Comparison of ENCODE assay signal across 2 cellular contexts in genomic region chr11:62556872-62557631, GRCh38.
TF ChIP-seq lines count a peak whose summit lies in the region.

No MANE protein-coding gene starts in this region.

TF ChIP-seq in HEK293, 187 proteins besides CTCF, POLR2A, EP300 and RAD21 (continues in another document):
- TF ChIP-seq ZBTB48 (tag by site-specific recombination; IDR thresholded peaks at IDR 0.05) (no peak), ZNF76 (tag by site-specific recombination; IDR thresholded peaks at IDR 0.05; ENCODE audit: borderline replicate concordance, low read depth) (no peak), ZNF677 (tag by site-specific recombination; IDR thresholded peaks at IDR 0.05) (no peak), ZNF571 (tag by site-specific recombination; IDR thresholded peaks at IDR 0.05) (no peak), ZBTB8A (tag by site-specific recombination; IDR thresholded peaks at IDR 0.05) (0 out of 2 replicates have a peak, but pooled peaks have one; percentile 11), ZNF600 (tag by site-specific recombination; IDR thresholded peaks at IDR 0.05) (peak; percentile 20; the same call in 1 of the 2 replicates), ZNF23 (tag by site-specific recombination; IDR thresholded peaks at IDR 0.05; ENCODE audit: borderline replicate concordance) (no peak), ZNF449 (tag by site-specific recombination; IDR thresholded peaks at IDR 0.05) (no peak), ZNF398 (tag by site-specific recombination; IDR thresholded peaks at IDR 0.05) (no peak), TCF7L2 (IDR thresholded peaks at IDR 0.05; ENCODE audit: borderline replicate concordance, low read depth, low read length) (no peak), ZNF510 (tag by site-specific recombination; IDR thresholded peaks at IDR 0.05; ENCODE audit: insufficient replicate concordance) (no peak), ZNF394 (tag by site-specific recombination; IDR thresholded peaks at IDR 0.05; ENCODE audit: borderline replicate concordance) (no peak), ZNF610 (tag by site-specific recombination; IDR thresholded peaks at IDR 0.05; ENCODE audit: borderline replicate concordance) (no peak), REPIN1 (tag by site-specific recombination; IDR thresholded peaks at IDR 0.05; ENCODE audit: low read depth) (no peak), SCRT1 (tag by site-specific recombination; IDR thresholded peaks at IDR 0.05; ENCODE audit: borderline replicate concordance) (no peak), ZNF37A (tag by site-specific recombination; IDR thresholded peaks at IDR 0.05) (no peak), ZNF658 (tag by site-specific recombination; IDR thresholded peaks at IDR 0.05) (no peak), BCL6B (tag by site-specific recombination; IDR thresholded peaks at IDR 0.05) (no peak), SCRT2 (tag by site-specific recombination; IDR thresholded peaks at IDR 0.05) (no peak), ZNF670 (tag by site-specific recombination; IDR thresholded peaks at IDR 0.05; ENCODE audit: low read depth) (no peak), ZNF366 (tag by site-specific recombination; conservative IDR thresholded peaks at IDR 0.05) (0 out of 2 replicates have a peak, but pooled peaks have one; percentile 0), ZNF10 (tag by site-specific recombination; IDR thresholded peaks at IDR 0.05) (no peak), TSHZ1 (tag by site-specific recombination; IDR thresholded peaks at IDR 0.05; ENCODE audit: borderline replicate concordance) (no peak), IKZF3 (tag by site-specific recombination; IDR thresholded peaks at IDR 0.05) (0 out of 2 replicates have a peak, but pooled peaks have one; percentile 7), ZNF138 (tag by site-specific recombination; IDR thresholded peaks at IDR 0.05; ENCODE audit: borderline replicate concordance) (no peak)

TF ChIP-seq in H1, 55 proteins besides CTCF, POLR2A, EP300 and RAD21:
- TF ChIP-seq MAX (IDR thresholded peaks at IDR 0.05) (no peak), CHD2 (IDR thresholded peaks at IDR 0.05; ENCODE audit: low read length) (no peak), GTF2F1 (IDR thresholded peaks at IDR 0.05; ENCODE audit: borderline replicate concordance, low read depth, low read length) (no peak), CTBP2 (IDR thresholded peaks at IDR 0.05; ENCODE audit: borderline replicate concordance, insufficient read depth, insufficient read length, low read length) (no peak), SAP30 (IDR thresholded peaks at IDR 0.05; ENCODE audit: insufficient read depth, insufficient replicate concordance, low read length) (no peak), SP4 (IDR thresholded peaks at IDR 0.05; ENCODE audit: low read length) (no peak)
